22 cellular contexts compared by ENCODE assay signal in genomic region chr10:33952692-33953360, GRCh38.
DNase-seq lines count a peak whose midpoint lies in the region; ATAC-seq, FAIRE-seq and TF ChIP-seq lines count a peak whose summit lies in the region.
"Had no signal": no experiment of that assay in that cellular context is flagged by ENCODE, and none has a peak within 500 bp of the region (broad histone marks: within the 10 kb centered on the region; RNA-seq: fewer than 3 reads in every experiment).

No MANE protein-coding gene starts in this region.

- H3K4me1 ChIP-seq in endothelial cell of umbilical vein (ENCODE audit: control insufficient read depth, extremely low read depth, insufficient read depth, low read length), result no peaks in the 10 kb centered on the region
- H3K4me1 ChIP-seq: heart left ventricle, SJSA1, tibial nerve had no signal

- H3K9me1 ChIP-seq in endothelial cell of umbilical vein (replicated peaks; ENCODE audit: control insufficient read depth, extremely low read depth, insufficient read depth, low read length), result no peaks in the 10 kb centered on the region

- TF ChIP-seq CTCF in endothelial cell of umbilical vein (IDR thresholded peaks at IDR 0.05; ENCODE audit: extremely low read depth in 1 of 2, insufficient read depth in 1 of 2, low read depth in 1 of 2, low read length in 2 of 2), result no peak

- no peak for FAIRE-seq in endothelial cell of umbilical vein (lab: Jason Lieb, UNC)
- FAIRE-seq: GM19239, islet of Langerhans had no signal

- H3K36me3 ChIP-seq in endothelial cell of umbilical vein (ENCODE audit: control insufficient read depth in 2 of 2, extremely low read depth in 1 of 2, insufficient read depth in 2 of 2, low read length in 2 of 2), result no peaks in the 10 kb centered on the region
- H3K36me3 ChIP-seq: heart left ventricle, SJSA1, tibial nerve had no signal

- no peak overlapping the region for H2AFZ ChIP-seq in endothelial cell of umbilical vein (ENCODE audit: low read depth, low read length)

- BruUV-seq in endothelial cell of umbilical vein (replicated peaks; lab: Mats Ljungman, UMichigan), result no TSS peak

- ATAC-seq in HG02870 (IDR thresholded peaks at IDR 0.05; ENCODE audit: unreplicated experiment), result no peak
- ATAC-seq in activated T-cell treated with anti-CD3 and anti-CD28 coated beads, Interleukin-2, amount 50 U/mL, for 4 hours, result no peak
- ATAC-seq: heart left ventricle had no signal

- H3K27me3 Mint-ChIP-seq in activated T-helper 1 cell treated with anti-CD3 and anti-CD28 coated beads, Interleukin-12 subunit alpha, Interleukin-12 subunit beta, Interleukin-2, Interleukin-4 antibody, amounts not matched to agents 30 ng/mL and 10 ng/mL and 1 ng/mL, durations not matched to agents 14 hours and 24 hours and 36 hours (ENCODE audit: insufficient read depth), result peaks cover 2% of the 10 kb centered on the region
- H3K27me3 Mint-ChIP-seq in activated T-cell treated with anti-CD3 and anti-CD28 coated beads, Interleukin-2, amount 50 U/mL, for 4 hours (ENCODE audit: low read depth), result no peaks in the 10 kb centered on the region

- no peaks in the 10 kb centered on the region for H4K20me1 ChIP-seq in endothelial cell of umbilical vein (replicated peaks; ENCODE audit: control insufficient read depth, extremely low read depth, insufficient read depth, low read length)

- dilution Hi-C loops in endothelial cell of umbilical vein (cut with MboI; ENCODE audit: extremely low pct_ligation_motif_present, low sequenced_read_pairs), result no loop called here

- peak; percentile 71 for DNase-seq in EL
- DNase-seq in NCI-H226, result peak; percentile 5
- DNase-seq in endothelial cell of umbilical vein (ENCODE audit: low read depth, low spot score), result peak; percentile 17
- DNase-seq in non-pigmented ciliary epithelial cell (ENCODE audit: low read depth), result peak; percentile 59
- no peak for DNase-seq in activated T-helper 1 cell treated with anti-CD3 and anti-CD28 coated beads, Interleukin-12 subunit alpha, Interleukin-12 subunit beta, Interleukin-2, Interleukin-4 antibody, amounts not matched to agents 30 ng/mL and 10 ng/mL and 1 ng/mL, durations not matched to agents 14 hours and 24 hours and 36 hours (ENCODE audit: low spot score)
- no peak for DNase-seq in DMS153 treated with DMSO at 0.1 percent for 48 hours (lab: John Stamatoyannopoulos, UW; ENCODE audit: unreplicated experiment)
- no peak for DNase-seq in activated T-cell treated with anti-CD3 and anti-CD28 coated beads, Interleukin-2, amount 50 U/mL, for 4 hours
- DNase-seq: amygdala; DMS79 treated with DMSO at 0.1 percent for 48 hours; heart left ventricle; NCI-H2081; NCI-H524; nephron progenitor cell; stimulated activated CD4-positive, alpha-beta T cell treated with anti-CD3 and anti-CD28 coated beads, Interleukin-15, amount 100 ng/mL, for 24 hours; stimulated activated naive CD4-positive, alpha-beta T cell had no signal

- H3K9ac ChIP-seq in endothelial cell of umbilical vein (replicated peaks; ENCODE audit: extremely low read depth, insufficient read depth, low read length), result no peak overlapping the region

- H3K27ac ChIP-seq in endothelial cell of umbilical vein (ENCODE audit: insufficient read depth, low read depth, low read length), result no peak overlapping the region
- H3K27ac ChIP-seq: heart left ventricle, SJSA1, tibial nerve had no signal

- peaks cover 0 to 3% of the 10 kb centered on the region in 2 experiments for H3K27me3 ChIP-seq in endothelial cell of umbilical vein (ENCODE audit: control insufficient read depth in 2 of 2, insufficient read depth in 2 of 2, low read length in 2 of 2)
- H3K27me3 ChIP-seq: heart left ventricle, SJSA1, tibial nerve had no signal

- no peak overlapping the region for H3K4me2 ChIP-seq in endothelial cell of umbilical vein (ENCODE audit: insufficient read depth, low read length)

- no peaks in the 10 kb centered on the region for H3K9me3 ChIP-seq in endothelial cell of umbilical vein (replicated peaks; ENCODE audit: control insufficient read depth, insufficient read depth, low read length)
- H3K9me3 ChIP-seq: SJSA1, tibial nerve had no signal

- no peaks in the 10 kb centered on the region for H3K9me3 Mint-ChIP-seq in activated T-helper 1 cell treated with anti-CD3 and anti-CD28 coated beads, Interleukin-12 subunit alpha, Interleukin-12 subunit beta, Interleukin-2, Interleukin-4 antibody, amounts not matched to agents 30 ng/mL and 10 ng/mL and 1 ng/mL, durations not matched to agents 14 hours and 24 hours and 36 hours
- peaks cover 15% of the 10 kb centered on the region for H3K9me3 Mint-ChIP-seq in activated T-cell treated with anti-CD3 and anti-CD28 coated beads, Interleukin-2, amount 50 U/mL, for 4 hours
- H3K9me3 Mint-ChIP-seq: T-helper 2 cell treated with Interferon-gamma antibody and Interleukin-4, amounts not matched to agents 5 μg/mL and 100 μg/mL, for 36 hours had no signal

- H3K4me3 ChIP-seq in endothelial cell of umbilical vein (replicated peaks in 1 of 3; ENCODE audit: insufficient read depth in 1 of 3, low read depth in 1 of 3, low read length in 3 of 3), result no peak overlapping the region
- H3K4me3 ChIP-seq: heart left ventricle, SJSA1, tibial nerve had no signal

- H3K79me2 ChIP-seq in endothelial cell of umbilical vein (ENCODE audit: control insufficient read depth, insufficient read depth, low read length), result no peaks in the 10 kb centered on the region

- no peak for TF ChIP-seq POLR2A in endothelial cell of umbilical vein (IDR thresholded peaks at IDR 0.05; ENCODE audit: low read depth, low read length)

- H3K36me3 Mint-ChIP-seq in activated T-helper 1 cell treated with anti-CD3 and anti-CD28 coated beads, Interleukin-12 subunit alpha, Interleukin-12 subunit beta, Interleukin-2, Interleukin-4 antibody, amounts not matched to agents 30 ng/mL and 10 ng/mL and 1 ng/mL, durations not matched to agents 14 hours and 24 hours and 36 hours (ENCODE audit: low read depth), result no peaks in the 10 kb centered on the region
- no peaks in the 10 kb centered on the region for H3K36me3 Mint-ChIP-seq in activated T-cell treated with anti-CD3 and anti-CD28 coated beads, Interleukin-2, amount 50 U/mL, for 4 hours (ENCODE audit: insufficient read depth)

- intact Hi-C loops in endothelial cell of umbilical vein (cut with micrococcal nuclease), result no loop called here
- intact Hi-C loops in activated T-helper 1 cell treated with anti-CD3 and anti-CD28 coated beads, Interleukin-12 subunit alpha, Interleukin-12 subunit beta, Interleukin-2, Interleukin-4 antibody, amounts not matched to agents 30 ng/mL and 10 ng/mL and 1 ng/mL, durations not matched to agents 14 hours and 24 hours and 36 hours (cut with micrococcal nuclease), result no loop called here

- POLR2A ChIA-PET in endothelial cell of umbilical vein (lab: Charles Lee), result no interaction called here

- H3K27ac Mint-ChIP-seq in activated T-helper 1 cell treated with anti-CD3 and anti-CD28 coated beads, Interleukin-12 subunit alpha, Interleukin-12 subunit beta, Interleukin-2, Interleukin-4 antibody, amounts not matched to agents 30 ng/mL and 10 ng/mL and 1 ng/mL, durations not matched to agents 14 hours and 24 hours and 36 hours, result no peak overlapping the region
- H3K27ac Mint-ChIP-seq: mesothelial cell of epicardium; nephron progenitor cell; T-helper 2 cell treated with Interferon-gamma antibody and Interleukin-4, amounts not matched to agents 5 μg/mL and 100 μg/mL, for 36 hours had no signal

- no peak overlapping the region for H3K4me3 Mint-ChIP-seq in activated T-helper 1 cell treated with anti-CD3 and anti-CD28 coated beads, Interleukin-12 subunit alpha, Interleukin-12 subunit beta, Interleukin-2, Interleukin-4 antibody, amounts not matched to agents 30 ng/mL and 10 ng/mL and 1 ng/mL, durations not matched to agents 14 hours and 24 hours and 36 hours
- no peak overlapping the region for H3K4me3 Mint-ChIP-seq in activated T-cell treated with anti-CD3 and anti-CD28 coated beads, Interleukin-2, amount 50 U/mL, for 4 hours
- H3K4me3 Mint-ChIP-seq: mesothelial cell of epicardium; nephron progenitor cell; T-helper 2 cell treated with Interferon-gamma antibody and Interleukin-4, amounts not matched to agents 5 μg/mL and 100 μg/mL, for 36 hours had no signal

- CTCF ChIA-PET in endothelial cell of umbilical vein (lab: Charles Lee), result no interaction called here

- H3K4me1 Mint-ChIP-seq in activated T-helper 1 cell treated with anti-CD3 and anti-CD28 coated beads, Interleukin-12 subunit alpha, Interleukin-12 subunit beta, Interleukin-2, Interleukin-4 antibody, amounts not matched to agents 30 ng/mL and 10 ng/mL and 1 ng/mL, durations not matched to agents 14 hours and 24 hours and 36 hours (ENCODE audit: low read depth), result no peaks in the 10 kb centered on the region
- no peaks in the 10 kb centered on the region for H3K4me1 Mint-ChIP-seq in activated T-cell treated with anti-CD3 and anti-CD28 coated beads, Interleukin-2, amount 50 U/mL, for 4 hours (ENCODE audit: low read depth)

TF ChIP-seq in endothelial cell of umbilical vein, 7 proteins besides CTCF, POLR2A, EP300 and RAD21:
- no peak for TF ChIP-seq FOS (IDR thresholded peaks at IDR 0.05; ENCODE audit: borderline replicate concordance, insufficient read depth, low read length)
- TF ChIP-seq JUN (IDR thresholded peaks at IDR 0.05; ENCODE audit: borderline replicate concordance, insufficient read depth, insufficient read length, low read depth), result no peak
- no peak for TF ChIP-seq MYC (IDR thresholded peaks at IDR 0.05; ENCODE audit: low read depth, low read length)
- no peak for TF ChIP-seq GATA2 (IDR thresholded peaks at IDR 0.05; ENCODE audit: insufficient read depth, insufficient read length, low read depth, low read length)
- TF ChIP-seq POLR2AphosphoS5 (IDR thresholded peaks at IDR 0.05; ENCODE audit: insufficient read depth, low read depth, low read length), result no peak
- no peak for TF ChIP-seq MAX (IDR thresholded peaks at IDR 0.05; ENCODE audit: insufficient read depth, insufficient read length)
- TF ChIP-seq EZH2 (IDR thresholded peaks at IDR 0.05; ENCODE audit: borderline replicate concordance, low read depth, low read length, severe bottlenecking), result no peak
TF ChIP-seq in endothelial cell of umbilical vein: peak in this region for 0.

Comparison
In these comparisons a context has a peak if more than half of its experiments do, and no peak if none do; other contexts are left out.
1. DNase-seq: peak in EL (single experiment), NCI-H226 (single experiment), endothelial cell of umbilical vein (single experiment) and non-pigmented ciliary epithelial cell (single experiment); none in activated T-helper 1 cell treated with anti-CD3 and anti-CD28 coated beads, Interleukin-12 subunit alpha, Interleukin-12 subunit beta, Interleukin-2, Interleukin-4 antibody, amounts not matched to agents 30 ng/mL and 10 ng/mL and 1 ng/mL, durations not matched to agents 14 hours and 24 hours and 36 hours (single experiment), DMS153 treated with DMSO at 0.1 percent for 48 hours (single experiment) and activated T-cell treated with anti-CD3 and anti-CD28 coated beads, Interleukin-2, amount 50 U/mL, for 4 hours (single experiment).